Comparison of ENCODE assay signal across 8 cellular contexts in genomic region chr19:46660008-46660517, GRCh38. TPM values are rescaled to one million over a fixed set of nuclear protein-coding genes. Genes with fewer than 3 reads are reported as not detected.
DNase-seq lines count a peak whose midpoint lies in the region; ATAC-seq and TF ChIP-seq lines count a peak whose summit lies in the region.

No MANE protein-coding gene starts in this region.

- no peak for TF ChIP-seq POLR2A in NB4 (IDR thresholded peaks at IDR 0.05; ENCODE audit: extremely low read depth, insufficient read length)

- POLR2A ChIA-PET in CD8-positive, alpha-beta memory T cell (lab: Charles Lee), result interaction anchor here (1.4 to 1.5 kb wide), 2 partner anchors 48 to 54 kb away, joined by 4 to 5 read pairs; no protein-coding TSS in a partner anchor

- CTCF ChIA-PET in CD8-positive, alpha-beta memory T cell (lab: Charles Lee), result interaction anchor here (2.1 to 2.4 kb wide), 2 partner anchors 107 to 130 kb away, joined by 4 to 11 read pairs; no protein-coding TSS in a partner anchor

- H3K36me3 ChIP-seq in CD8-positive, alpha-beta memory T cell (ENCODE audit: insufficient read depth, low read length), result no peaks in the 10 kb centered on the region
- H3K36me3 ChIP-seq in effector memory CD4-positive, alpha-beta T cell (ENCODE audit: control insufficient read depth, insufficient read depth, low read length), result no peaks in the 10 kb centered on the region
- H3K36me3 ChIP-seq in neural progenitor cell, result no peaks in the 10 kb centered on the region

- DNase-seq in CD8-positive, alpha-beta memory T cell, result no peak
- DNase-seq in NB4 (ENCODE audit: low read depth) (peak; percentile 62), neural progenitor cell (ENCODE audit: low spot score) (peak; percentile 71)
- no peak for DNase-seq in effector memory CD4-positive, alpha-beta T cell

- H3K4me1 ChIP-seq in CD8-positive, alpha-beta memory T cell (ENCODE audit: insufficient read depth, low read length), result peaks cover 22% of the 10 kb centered on the region
- H3K4me1 ChIP-seq in effector memory CD4-positive, alpha-beta T cell (ENCODE audit: control insufficient read depth, insufficient read depth, low read length, poor library complexity, severe bottlenecking), result peaks cover 16% of the 10 kb centered on the region
- peaks cover 25% of the 10 kb centered on the region for H3K4me1 ChIP-seq in neural progenitor cell

- H4K20me1 ChIP-seq in neural progenitor cell (ENCODE audit: low read depth), result peaks cover 15% of the 10 kb centered on the region

- no peaks in the 10 kb centered on the region for H3K9me3 ChIP-seq in CD8-positive, alpha-beta memory T cell (ENCODE audit: low read length)
- H3K9me3 ChIP-seq in effector memory CD4-positive, alpha-beta T cell (ENCODE audit: control insufficient read depth, low read length), result no peaks in the 10 kb centered on the region
- H3K9me3 ChIP-seq in neural progenitor cell (ENCODE audit: low read depth), result no peaks in the 10 kb centered on the region

- H3K4me1 Mint-ChIP-seq in CD8-positive, alpha-beta memory T cell, result peaks cover 14 to 28% (median 21%) of the 10 kb centered on the region in 3 donors
- H3K4me1 Mint-ChIP-seq in neural progenitor cell, result peaks cover 27% of the 10 kb centered on the region

- H3K36me3 Mint-ChIP-seq in CD8-positive, alpha-beta memory T cell, result peaks cover 0 to 1% (median 0%) of the 10 kb centered on the region in 3 donors
- no peaks in the 10 kb centered on the region for H3K36me3 Mint-ChIP-seq in neural progenitor cell

- no peaks in the 10 kb centered on the region for H3K9me3 Mint-ChIP-seq in CD8-positive, alpha-beta memory T cell
- H3K9me3 Mint-ChIP-seq in neural progenitor cell, result no peaks in the 10 kb centered on the region

- no peaks in the 10 kb centered on the region for H3K79me2 ChIP-seq in neural progenitor cell (ENCODE audit: low read depth)

- peak overlapping the region; percentile 91 for H3K4me2 ChIP-seq in neural progenitor cell

- H3K27me3 Mint-ChIP-seq in CD8-positive, alpha-beta memory T cell, result peaks cover 30 to 35% of the 10 kb centered on the region in 2 donors
- H3K27me3 Mint-ChIP-seq in neural progenitor cell (ENCODE audit: insufficient read depth, low read depth), result peaks cover 7% of the 10 kb centered on the region

- H3K4me3 ChIP-seq in CD8-positive, alpha-beta memory T cell (ENCODE audit: low read length), result peak overlapping the region; percentile 44
- H3K4me3 ChIP-seq in NB4 (ENCODE audit: low read depth, low read length) (no peak overlapping the region), neural progenitor cell (peak overlapping the region; percentile 58)
- H3K4me3 ChIP-seq in effector memory CD4-positive, alpha-beta T cell (ENCODE audit: insufficient read depth, low read depth, low read length, poor library complexity, severe bottlenecking), result peak overlapping the region; percentile 52

- no peak overlapping the region for H2AFZ ChIP-seq in neural progenitor cell (replicated peaks)

- ATAC-seq in GM21576 (IDR thresholded peaks at IDR 0.05; ENCODE audit: unreplicated experiment), result no peak
- ATAC-seq in GM21515 (IDR thresholded peaks at IDR 0.05; ENCODE audit: unreplicated experiment), result no peak
- no peak for ATAC-seq in GM21529 (IDR thresholded peaks at IDR 0.05; ENCODE audit: unreplicated experiment)
- ATAC-seq in HG03159 (IDR thresholded peaks at IDR 0.05; ENCODE audit: unreplicated experiment), result no peak

- no peak overlapping the region for H3K9ac ChIP-seq in neural progenitor cell

- H3F3A ChIP-seq in neural progenitor cell (ENCODE audit: low read depth), result peaks cover 40% of the 10 kb centered on the region

- H3K27ac Mint-ChIP-seq in CD8-positive, alpha-beta memory T cell, result peak overlapping the region in 7 of 8 donors; percentile 28 to 88 (median 44)
- H3K27ac Mint-ChIP-seq in neural progenitor cell, result no peak overlapping the region

- TF ChIP-seq CTCF in NB4 (IDR thresholded peaks at IDR 0.05; ENCODE audit: low read depth, low read length) (peak; percentile 4), neural progenitor cell (IDR thresholded peaks at IDR 0.05) (no peak)

- H3K27me3 ChIP-seq in CD8-positive, alpha-beta memory T cell (ENCODE audit: insufficient read depth, low read length, poor library complexity, severe bottlenecking), result peaks cover 21% of the 10 kb centered on the region
- peaks cover 33% of the 10 kb centered on the region for H3K27me3 ChIP-seq in effector memory CD4-positive, alpha-beta T cell (replicated peaks; ENCODE audit: control insufficient read depth, insufficient read depth, low read length, poor library complexity, severe bottlenecking)
- H3K27me3 ChIP-seq in neural progenitor cell, result peaks cover 31% of the 10 kb centered on the region

- peak overlapping the region; percentile 61 to 95 (median 71) for H3K4me3 Mint-ChIP-seq in CD8-positive, alpha-beta memory T cell
- H3K4me3 Mint-ChIP-seq in neural progenitor cell, result peak overlapping the region; percentile 88

- H3K27ac ChIP-seq in CD8-positive, alpha-beta memory T cell (ENCODE audit: low read depth, low read length), result no peak overlapping the region
- no peak overlapping the region for H3K27ac ChIP-seq in effector memory CD4-positive, alpha-beta T cell (ENCODE audit: insufficient read depth, low read length, poor library complexity, severe bottlenecking)
- no peak overlapping the region for H3K27ac ChIP-seq in neural progenitor cell

RNA-seq across cellular contexts. Expression of gene DACT3, which starts 0.9 kb away (rescaled TPM):
- 1 to 10 TPM; 2.5 TPM for total RNA-seq in CD8-positive, alpha-beta memory T cell
- not detected for polyA plus RNA-seq in CD8-positive, alpha-beta memory T cell
- 0.75 and 2.2 TPM in 2 replicates for total RNA-seq in neural progenitor cell (ENCODE audit: low replicate concordance)

RNA-seq across cellular contexts. Expression of gene GNG8, which starts 24.1 kb away (rescaled TPM):
- total RNA-seq in CD8-positive, alpha-beta memory T cell, result 1 to 10 TPM; 9.0 TPM
- polyA plus RNA-seq in CD8-positive, alpha-beta memory T cell, result not detected
- not detected in 2 replicates for total RNA-seq in neural progenitor cell (ENCODE audit: low replicate concordance)

RNA-seq across cellular contexts. Expression of gene PTGIR, which starts 35.2 kb away (rescaled TPM):
- total RNA-seq in CD8-positive, alpha-beta memory T cell, result 10 to 100 TPM; 17.7 to 18.4 TPM
- polyA plus RNA-seq in CD8-positive, alpha-beta memory T cell, result not detected
- total RNA-seq in neural progenitor cell (ENCODE audit: low replicate concordance), result not detected in 2 replicates

RNA-seq across cellular contexts. Expression of gene PRKD2, which starts 56.9 kb away (rescaled TPM):
- total RNA-seq in CD8-positive, alpha-beta memory T cell, result 10 to 100 TPM; 61.6 to 63.8 TPM
- 88.0 TPM for polyA plus RNA-seq in CD8-positive, alpha-beta memory T cell
- total RNA-seq in neural progenitor cell (ENCODE audit: low replicate concordance), result 14.9 and 22.2 TPM in 2 replicates

RNA-seq across cellular contexts. Expression of gene CALM3, which starts 58.9 kb away (rescaled TPM):
- total RNA-seq in CD8-positive, alpha-beta memory T cell, result 100 to 1,000 TPM; 465 to 493 TPM
- 168 TPM for polyA plus RNA-seq in CD8-positive, alpha-beta memory T cell
- 373 and 403 TPM in 2 replicates for total RNA-seq in neural progenitor cell (ENCODE audit: low replicate concordance)

Comparison
In these comparisons a context has a peak if more than half of its experiments do, and no peak if none do; other contexts are left out.
1. DNase-seq: peak in NB4 (single experiment) and neural progenitor cell (single experiment); none in CD8-positive, alpha-beta memory T cell (0 of 5) and effector memory CD4-positive, alpha-beta T cell (0 of 3).
2. RNA of gene PTGIR, which starts 35.2 kb away (total RNA-seq): 17.7 to 18.4 TPM in CD8-positive, alpha-beta memory T cell; not detected in neural progenitor cell; every median in the first group is over 10 times any median in the second.